Comparison of ENCODE assay signal across 18 cellular contexts in the genomic region with DNA sequence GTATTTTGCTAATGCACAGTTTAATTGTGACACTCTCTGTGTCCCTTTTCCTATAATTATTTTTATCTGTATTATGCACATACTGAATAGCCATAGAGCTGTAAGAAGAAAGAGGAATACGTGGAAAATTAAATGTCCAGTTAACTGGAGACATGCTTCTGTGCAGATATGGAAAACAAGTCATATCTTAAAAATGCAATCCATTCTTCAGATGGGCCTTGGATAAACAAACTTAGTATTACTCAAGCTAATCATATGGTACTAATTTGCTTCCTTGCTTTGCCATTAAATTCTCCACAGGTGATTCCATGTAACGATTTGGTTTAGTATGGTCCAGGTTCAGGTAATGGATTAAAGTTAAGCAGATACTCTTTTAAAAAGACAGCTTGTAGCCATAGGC.
DNase-seq lines count a peak whose midpoint lies in the region; ATAC-seq and TF ChIP-seq lines count a peak whose summit lies in the region.
"Had no signal": no experiment of that assay in that cellular context is flagged by ENCODE, and none has a peak within 500 bp of the region (broad histone marks: within the 10 kb centered on the region; RNA-seq: fewer than 3 reads in every experiment).

No MANE protein-coding gene starts in this region.

- no peaks in the 10 kb centered on the region for H3K27me3 ChIP-seq in neural progenitor cell
- no peaks in the 10 kb centered on the region for H3K27me3 ChIP-seq in right cardiac atrium (ENCODE audit: control insufficient read depth, insufficient read depth)

- H3K4me3 Mint-ChIP-seq in HFFc6 (peak overlapping the region; percentile 18), neural progenitor cell (no peak overlapping the region)

- DNase-seq in AG04449 (ENCODE audit: low read depth, low spot score) (peak; percentile 33), HFFc6 (peak; percentile 38), choroid plexus epithelial cell (ENCODE audit: low read depth) (peak; percentile 65), fibroblast of villous mesenchyme (ENCODE audit: low read depth) (peak; percentile 50), neural progenitor cell (ENCODE audit: low spot score) (no peak), right cardiac atrium (no peak)
- DNase-seq: 8988T, DMS 273 treated with DMSO at 0.1 percent for 48 hours, KBM-7, NCI-H1417 treated with DMSO at 0.1 percent for 48 hours, NCI-H2081, NCI-H748 treated with DMSO at 0.1 percent for 48 hours, RPMI8226, SIG-M5 had no signal

- no peaks in the 10 kb centered on the region; the same call in none of the 2 replicates for H3K36me3 Mint-ChIP-seq in HFFc6 (ENCODE audit: low read depth)
- no peaks in the 10 kb centered on the region for H3K36me3 Mint-ChIP-seq in neural progenitor cell

- H3K9me3 Mint-ChIP-seq in HFFc6 (no peaks in the 10 kb centered on the region), neural progenitor cell (peaks cover 18% of the 10 kb centered on the region)

- no peaks in the 10 kb centered on the region for H3K9me3 ChIP-seq in neural progenitor cell (ENCODE audit: low read depth)
- no peaks in the 10 kb centered on the region for H3K9me3 ChIP-seq in right cardiac atrium (ENCODE audit: control insufficient read depth, low read length)

- whole genome bisulfite sequencing in right cardiac atrium, result 76% methylated on average over 2 of the region's 2 CpGs

- POLR2A ChIA-PET in AG04449 (lab: Yijun Ruan, JAX), result interaction anchor here (0.7 kb wide), 1 partner anchor 55 kb away, joined by 3 read pairs; no protein-coding TSS in a partner anchor

- no peaks in the 10 kb centered on the region for H3K4me1 ChIP-seq in neural progenitor cell
- peaks cover 3% of the 10 kb centered on the region for H3K4me1 ChIP-seq in right cardiac atrium (ENCODE audit: control insufficient read depth, insufficient read depth, low read length)

- intact Hi-C loops in right cardiac atrium (cut with DNase I), result no loop called here

- ATAC-seq in HG03565 (IDR thresholded peaks at IDR 0.05; ENCODE audit: unreplicated experiment), result no peak
- ATAC-seq in HG02973 (IDR thresholded peaks at IDR 0.05; ENCODE audit: unreplicated experiment), result no peak
- ATAC-seq in right cardiac atrium, result no peak
- ATAC-seq: HCT116 had no signal

- H3K9ac ChIP-seq in neural progenitor cell, result no peak overlapping the region

- H3F3A ChIP-seq in neural progenitor cell (ENCODE audit: low read depth), result no peaks in the 10 kb centered on the region

- H3K27me3 Mint-ChIP-seq in HFFc6 (ENCODE audit: insufficient read depth) (peaks cover 2% of the 10 kb centered on the region; the same call in 1 of the 2 replicates), neural progenitor cell (ENCODE audit: insufficient read depth, low read depth) (peaks cover 7% of the 10 kb centered on the region)

- no peak overlapping the region for H3K4me2 ChIP-seq in neural progenitor cell

- H3K27ac ChIP-seq in neural progenitor cell, result no peak overlapping the region
- H3K27ac ChIP-seq in right cardiac atrium (ENCODE audit: low read length), result no peak overlapping the region
- H3K27ac ChIP-seq: C4-2B had no signal

- H3K4me1 Mint-ChIP-seq in HFFc6 (ENCODE audit: low read depth) (peaks cover 50% of the 10 kb centered on the region), neural progenitor cell (no peaks in the 10 kb centered on the region)

- CTCF ChIA-PET in AG04449 (lab: Yijun Ruan, JAX), result interaction anchor here (1.7 kb wide), 1 partner anchor 16 kb away, joined by 4 read pairs; no protein-coding TSS in a partner anchor

- peak overlapping the region; percentile 72; the same call in 1 of the 2 replicates for H3K27ac Mint-ChIP-seq in HFFc6
- H3K27ac Mint-ChIP-seq in neural progenitor cell, result no peak overlapping the region

- no peaks in the 10 kb centered on the region for H3K36me3 ChIP-seq in neural progenitor cell

- no peak overlapping the region for H2AFZ ChIP-seq in neural progenitor cell (replicated peaks)

- no peaks in the 10 kb centered on the region for H3K79me2 ChIP-seq in neural progenitor cell (ENCODE audit: low read depth)

- H3K4me3 ChIP-seq in AG04449 (ENCODE audit: low read depth, low read length), result no peak overlapping the region
- no peak overlapping the region for H3K4me3 ChIP-seq in choroid plexus epithelial cell (ENCODE audit: low read depth, low read length)
- no peak overlapping the region for H3K4me3 ChIP-seq in fibroblast of villous mesenchyme (ENCODE audit: low read depth, low read length)
- no peak overlapping the region for H3K4me3 ChIP-seq in neural progenitor cell
- no peak overlapping the region for H3K4me3 ChIP-seq in right cardiac atrium (ENCODE audit: low read length)

- TF ChIP-seq CTCF in AG04449 (IDR thresholded peaks at IDR 0.05; ENCODE audit: insufficient read depth, low read length, missing control alignments) (no peak), HFFc6 (IDR thresholded peaks at IDR 0.05) (no peak), choroid plexus epithelial cell (conservative IDR thresholded peaks at IDR 0.05; ENCODE audit: low read depth, low read length) (no peak), fibroblast of villous mesenchyme (IDR thresholded peaks at IDR 0.05; ENCODE audit: insufficient read depth, low read depth, low read length) (no peak), neural progenitor cell (IDR thresholded peaks at IDR 0.05) (no peak)

- H4K20me1 ChIP-seq in neural progenitor cell (ENCODE audit: low read depth), result no peaks in the 10 kb centered on the region

Comparison
In these comparisons a context has a peak if more than half of its experiments do, and no peak if none do; other contexts are left out.
1. DNase-seq: peak in AG04449 (single experiment), HFFc6 (single experiment), choroid plexus epithelial cell (single experiment) and fibroblast of villous mesenchyme (single experiment); none in neural progenitor cell (single experiment) and right cardiac atrium (0 of 3).